Comparison of ENCODE assay signal across 21 cellular contexts in genomic region chr5:38536968-38537367, GRCh38.
"Had no signal": no experiment of that assay in that cellular context is flagged by ENCODE, and none has a peak within 500 bp of the region (broad histone marks: within the 10 kb centered on the region; RNA-seq: fewer than 3 reads in every experiment).

No MANE protein-coding gene starts in this region.

- H3K36me3 ChIP-seq: tibial artery had no signal

- H3K27me3 ChIP-seq: dorsolateral prefrontal cortex, tibial artery had no signal

- H3K27ac ChIP-seq: epithelial cell of prostate, tibial artery had no signal

- H3K4me3 ChIP-seq: dorsolateral prefrontal cortex, lung, tibial artery had no signal

- ATAC-seq: activated CD8-positive, alpha-beta T cell treated with anti-CD3 and anti-CD28 coated beads for 36 hours had no signal

- H3K9me3 ChIP-seq: tibial artery had no signal

- DNase-seq: activated CD4-positive, alpha-beta T cell treated with anti-CD3 and anti-CD28 coated beads, Interleukin-2, amount 10 ng/mL, durations not matched to agents 24 days and 14 days; activated CD8-positive, alpha-beta T cell treated with anti-CD3 and anti-CD28 coated beads for 36 hours; activated naive CD4-positive, alpha-beta T cell treated with Interleukin-2 at 50 U/mL for 16 hours; activated naive CD8-positive, alpha-beta T cell treated with anti-CD3 and anti-CD28 coated beads, Interleukin-2, amount 10 ng/mL, durations not matched to agents 7 days and 5 days; activated T-cell treated with anti-CD3 and anti-CD28 coated beads, Interleukin-2, amount 50 U/mL, for 1 hour; amygdala; central memory CD4-positive, alpha-beta T cell; dorsolateral prefrontal cortex; foreskin fibroblast; glutamatergic neuron; hippocampal formation; midbrain; occipital lobe; posterior cingulate gyrus; retina; stimulated activated CD4-positive, alpha-beta T cell treated with anti-CD3 and anti-CD28 coated beads, Interleukin-1b, Interleukin-23, amount 100 ng/mL, for 48 hours; stimulated activated naive CD4-positive, alpha-beta T cell treated with Interleukin-2 at 50 U/mL for 16 hours; T1000; tibial artery had no signal
